24 cellular contexts compared by ENCODE assay signal in the genomic region with DNA sequence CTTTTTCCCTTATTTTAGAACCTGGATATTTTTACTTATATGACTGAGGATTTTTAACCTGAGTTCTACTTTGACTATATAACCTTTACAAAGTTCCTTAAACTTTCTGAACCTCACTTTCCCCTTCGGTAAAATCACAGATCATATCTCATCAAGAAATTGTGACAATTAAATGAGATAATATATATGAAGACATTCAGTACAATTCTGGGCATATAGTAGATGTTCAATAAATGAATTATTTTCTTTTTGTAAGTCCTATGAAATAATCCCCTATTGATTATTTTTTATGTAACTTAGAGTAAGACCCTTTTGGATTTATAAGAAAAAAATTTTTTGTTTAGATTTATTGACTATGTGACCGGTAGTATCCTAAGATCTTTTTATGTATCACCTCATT. TPM values are rescaled to one million over a fixed set of nuclear protein-coding genes. Genes with fewer than 3 reads are reported as not detected.
DNase-seq lines count a peak whose midpoint lies in the region; ATAC-seq, FAIRE-seq and TF ChIP-seq lines count a peak whose summit lies in the region.
"Had no signal": no experiment of that assay in that cellular context is flagged by ENCODE, and none has a peak within 500 bp of the region (broad histone marks: within the 10 kb centered on the region; RNA-seq: fewer than 3 reads in every experiment).

No MANE protein-coding gene starts in this region.

- ATAC-seq in HG03457 (IDR thresholded peaks at IDR 0.05; ENCODE audit: unreplicated experiment): no peak
- no peak for ATAC-seq in HG03469 (IDR thresholded peaks at IDR 0.05; ENCODE audit: unreplicated experiment)
- ATAC-seq: A549; CD8-positive, alpha-beta T cell; GM12878 had no signal

- intact Hi-C loops in kidney (cut with DNase I): no loop called here

- no peaks in the 10 kb centered on the region for H3K4me1 Mint-ChIP-seq in immature natural killer cell
- H3K4me1 Mint-ChIP-seq in chondrocyte (ENCODE audit: low read depth): no peaks in the 10 kb centered on the region
- H3K4me1 Mint-ChIP-seq: B cell had no signal

- H3K36me3 Mint-ChIP-seq in immature natural killer cell (peaks cover 17 to 32% (median 21%) of the 10 kb centered on the region in 3 donors), chondrocyte (ENCODE audit: low read depth) (peaks cover 30% of the 10 kb centered on the region)

- H3K36me3 ChIP-seq in kidney (ENCODE audit: control insufficient read depth in 1 of 2, insufficient read depth in 2 of 2, low read length in 2 of 2): peaks cover 5 to 16% of the 10 kb centered on the region in 2 donors

- H3K9ac ChIP-seq in kidney (ENCODE audit: low read length in 2 of 2): no peak overlapping the region
- H3K9ac ChIP-seq: BLaER1 treated with 17β-estradiol and CSF1 and Interleukin-3, amounts not matched to agents 10 nM and 100 nM had no signal

- FAIRE-seq in G401.6 (lab: Jason Lieb, UNC) (peak; percentile 54), TTC549 (lab: Jason Lieb, UNC) (peak; percentile 28), frontal cortex (lab: Jason Lieb, UNC) (peak; percentile 6), kidney (lab: Jason Lieb, UNC) (peak; percentile 42)
- FAIRE-seq: A549, D721Med, GM12878, GM12892, GM18507 had no signal

- H3K9me3 ChIP-seq in kidney (ENCODE audit: control insufficient read depth in 1 of 2, low read length in 2 of 2): no peaks in the 10 kb centered on the region
- H3K9me3 ChIP-seq: Caco-2 had no signal

- TF ChIP-seq CTCF in kidney (IDR thresholded peaks at IDR 0.05; ENCODE audit: borderline replicate concordance, extremely low read depth, insufficient read depth): no peak
- TF ChIP-seq CTCF in chondrocyte (IDR thresholded peaks at IDR 0.05): no peak

- H3K27me3 Mint-ChIP-seq in immature natural killer cell (ENCODE audit: low read depth in 3 of 3): peaks cover 0 to 3% (median 0%) of the 10 kb centered on the region in 3 donors
- H3K27me3 Mint-ChIP-seq in chondrocyte (ENCODE audit: low read depth): no peaks in the 10 kb centered on the region
- H3K27me3 Mint-ChIP-seq: B cell; CD4-positive, alpha-beta T cell had no signal

- H3K27ac Mint-ChIP-seq in immature natural killer cell: peak overlapping the region in 1 of 6 donors; percentile 57
- H3K27ac Mint-ChIP-seq in chondrocyte (ENCODE audit: unreplicated experiment): no peak overlapping the region
- H3K27ac Mint-ChIP-seq: B cell; CD8-positive, alpha-beta T cell had no signal

- no peak overlapping the region for H3K4me3 Mint-ChIP-seq in immature natural killer cell
- H3K4me3 Mint-ChIP-seq in chondrocyte (ENCODE audit: unreplicated experiment): no peak overlapping the region
- H3K4me3 Mint-ChIP-seq: B cell; CD4-positive, alpha-beta T cell; CD8-positive, alpha-beta T cell had no signal

- H3K9me3 Mint-ChIP-seq in immature natural killer cell: peaks cover 0 to 2% (median 0%) of the 10 kb centered on the region in 6 donors
- H3K9me3 Mint-ChIP-seq in chondrocyte (ENCODE audit: low read depth): no peaks in the 10 kb centered on the region
- H3K9me3 Mint-ChIP-seq: CD4-positive, alpha-beta T cell had no signal

- no peaks in the 10 kb centered on the region for H3K4me1 ChIP-seq in kidney (ENCODE audit: control insufficient read depth in 1 of 2, insufficient read depth in 1 of 2, low read depth in 1 of 2, low read length in 2 of 2)
- H3K4me1 ChIP-seq: A549; BLaER1 treated with 17β-estradiol and CSF1 and Interleukin-3, amounts not matched to agents 10 nM and 100 nM; Caco-2 had no signal

- no peak overlapping the region for H3K4me3 ChIP-seq in kidney (ENCODE audit: low read length in 2 of 2)
- H3K4me3 ChIP-seq: A549; BLaER1 treated with 17β-estradiol and CSF1 and Interleukin-3, amounts not matched to agents 10 nM and 100 nM; GM12878 had no signal

- H3K27ac ChIP-seq in kidney (ENCODE audit: low read depth in 2 of 2, low read length in 2 of 2): no peak overlapping the region
- H3K27ac ChIP-seq: 22Rv1; A549; BLaER1 treated with 17β-estradiol and CSF1 and Interleukin-3, amounts not matched to agents 10 nM and 100 nM; C4-2B had no signal

- DNase-seq in frontal cortex (ENCODE audit: low spot score in 2 of 2): no peak
- DNase-seq in kidney: no peak
- DNase-seq in immature natural killer cell: no peak
- no peak for DNase-seq in chondrocyte (ENCODE audit: low spot score)
- DNase-seq: AML-193; Caco-2; Calu3; CD4-positive, alpha-beta T cell; CD8-positive, alpha-beta T cell; DMS79 treated with DMSO at 0.1 percent for 48 hours; GDM1 had no signal

RNA-seq across cellular contexts. Expression of gene FAM177A1, which starts 17.6 kb away (rescaled TPM):
- total RNA-seq in frontal cortex (44.8 TPM), kidney (66.4 TPM), chondrocyte (103 to 121 TPM (median 107 TPM) in 3 replicates)
- polyA plus RNA-seq in kidney (ENCODE audit: insufficient read depth, low read depth, low replicate concordance) (114 TPM), immature natural killer cell (10 to 100 TPM; 42.5 to 75.3 (median 47.7) TPM)

RNA-seq across cellular contexts. Expression of gene SRP54, which starts 45.6 kb away (rescaled TPM):
- total RNA-seq in frontal cortex (63.6 TPM), kidney (54.3 TPM), chondrocyte (54.4 to 71.3 TPM (median 56.2 TPM) in 3 replicates)
- polyA plus RNA-seq in kidney (ENCODE audit: insufficient read depth, low read depth, low replicate concordance) (37.3 TPM), immature natural killer cell (10 to 100 TPM; 25.4 to 50.6 (median 29.5) TPM)
